32 cellular contexts compared by ENCODE assay signal in the genomic region with DNA sequence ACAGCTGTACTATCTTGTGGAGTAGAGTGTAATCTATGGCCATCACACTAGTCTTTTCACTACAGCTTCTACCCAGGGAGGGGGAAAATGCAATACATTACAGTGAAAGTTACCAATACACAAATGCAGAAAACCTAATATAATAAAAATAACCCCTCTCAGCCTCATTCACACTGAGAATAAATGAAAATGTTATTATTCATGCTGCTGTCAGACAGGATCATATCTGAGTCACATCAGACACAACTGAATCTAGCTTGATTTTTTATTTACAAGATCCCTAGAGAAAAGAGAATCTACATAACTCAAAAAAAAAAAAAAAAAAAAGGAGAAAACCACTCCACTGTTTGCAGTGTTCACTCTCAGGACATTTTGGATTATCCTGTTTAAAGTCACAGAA.
DNase-seq lines count a peak whose midpoint lies in the region; ATAC-seq, FAIRE-seq and TF ChIP-seq lines count a peak whose summit lies in the region.
"Had no signal": no experiment of that assay in that cellular context is flagged by ENCODE, and none has a peak within 500 bp of the region (broad histone marks: within the 10 kb centered on the region; RNA-seq: fewer than 3 reads in every experiment).

No MANE protein-coding gene starts in this region.

- H3K4me2 ChIP-seq in PC-3 (ENCODE audit: low read length) (no peak overlapping the region; the same call in 1 of the 2 replicates), MM.1S (ENCODE audit: low read depth, low read length) (no peak overlapping the region)
- H3K4me2 ChIP-seq: A549; BLaER1; BLaER1 treated with 17β-estradiol and CSF1 and Interleukin-3, amounts not matched to agents 10 nM and 100 nM had no signal

- no peak for TF ChIP-seq CTCF in PC-3 (conservative IDR thresholded peaks at IDR 0.05; ENCODE audit: low read depth, low read length)
- TF ChIP-seq CTCF in bronchial epithelial cell (IDR thresholded peaks at IDR 0.05; ENCODE audit: insufficient read depth, low read length, severe bottlenecking), result no peak
- no peak for TF ChIP-seq CTCF in foreskin keratinocyte (conservative IDR thresholded peaks at IDR 0.05)
- no peak for TF ChIP-seq CTCF in thyroid gland (IDR thresholded peaks at IDR 0.05)
- TF ChIP-seq CTCF in MM.1S (IDR thresholded peaks at IDR 0.05; ENCODE audit: low read length), result no peak

- intact Hi-C loops in PC-3 (cut with micrococcal nuclease) (no loop called here), thyroid gland (cut with DNase I) (no loop called here)

- H3K9me3 ChIP-seq in PC-3 (ENCODE audit: low read length) (no peaks in the 10 kb centered on the region), thyroid gland (no peaks in the 10 kb centered on the region), MM.1S (replicated peaks; ENCODE audit: insufficient read depth, low read length) (no peaks in the 10 kb centered on the region)
- H3K9me3 ChIP-seq: A549; BE2C; BLaER1; BLaER1 treated with 17β-estradiol and CSF1 and Interleukin-3, amounts not matched to agents 10 nM and 100 nM; Caco-2 had no signal

- CTCF ChIA-PET in PC-3 (lab: Charles Lee), result no interaction called here

- BruUV-seq in PC-3 (replicated peaks; lab: Mats Ljungman, UMichigan), result no TSS peak

- H3K27me3 ChIP-seq in PC-3 (ENCODE audit: low read length) (no peaks in the 10 kb centered on the region), bronchial epithelial cell (ENCODE audit: control insufficient read depth, insufficient read depth, low read length) (no peaks in the 10 kb centered on the region), foreskin keratinocyte (no peaks in the 10 kb centered on the region), thyroid gland (no peaks in the 10 kb centered on the region), MM.1S (replicated peaks; ENCODE audit: insufficient read depth, low read length) (no peaks in the 10 kb centered on the region)
- H3K27me3 ChIP-seq: BLaER1 had no signal

- H3K27ac ChIP-seq in PC-3 (ENCODE audit: low read length), result no peak overlapping the region
- no peak overlapping the region for H3K27ac ChIP-seq in foreskin keratinocyte
- H3K27ac ChIP-seq in thyroid gland, result no peak overlapping the region
- H3K27ac ChIP-seq in MM.1S (ENCODE audit: low read length), result no peak overlapping the region
- H3K27ac ChIP-seq: 22Rv1; A549; BLaER1; BLaER1 treated with 17β-estradiol and CSF1 and Interleukin-3, amounts not matched to agents 10 nM and 100 nM; C4-2B had no signal

- DNase-seq in PC-3 (peak; percentile 50), bronchial epithelial cell (ENCODE audit: low read depth) (peak; percentile 23), foreskin keratinocyte (no peak), thyroid gland (no peak), MM.1S (no peak), NCI-H526 (lab: John Stamatoyannopoulos, UW) (no peak)
- DNase-seq: 8988T; ACHN; AML-193; BE2C; C1 segment of cervical spinal cord; Caco-2; Calu3; CD4-positive, alpha-beta memory T cell; CD4-positive, alpha-beta T cell; CD4-positive, CD25-positive, alpha-beta regulatory T cell; CD8-positive, alpha-beta memory T cell; CD8-positive, alpha-beta T cell; COR-L47; DMS 273 treated with DMSO at 0.1 percent for 48 hours; DMS153; DMS53; DMS79; DMS79 treated with DMSO at 0.1 percent for 48 hours; DND-41; EL had no signal

- POLR2A ChIA-PET in PC-3 (lab: Charles Lee; ENCODE audit: unreplicated experiment), result interaction anchor here (0.5 kb wide), 1 partner anchor 10 kb away, joined by 4 read pairs; no protein-coding TSS in a partner anchor

- no peaks in the 10 kb centered on the region for H3K79me2 ChIP-seq in PC-3 (ENCODE audit: low read length)
- H3K79me2 ChIP-seq in MM.1S (ENCODE audit: low read length), result no peaks in the 10 kb centered on the region

- H3F3A ChIP-seq in PC-3 (ENCODE audit: low read length, unreplicated experiment) (no peaks in the 10 kb centered on the region), MM.1S (ENCODE audit: insufficient read depth, low read length) (no peaks in the 10 kb centered on the region)

- no peak overlapping the region for H3K4me3 ChIP-seq in PC-3 (ENCODE audit: low read length)
- no peak overlapping the region for H3K4me3 ChIP-seq in bronchial epithelial cell (ENCODE audit: low read depth, low read length)
- H3K4me3 ChIP-seq in thyroid gland (replicated peaks in 1 of 3), result no peak overlapping the region
- no peak overlapping the region for H3K4me3 ChIP-seq in MM.1S (ENCODE audit: low read length)
- H3K4me3 ChIP-seq: A549; BLaER1; BLaER1 treated with 17β-estradiol and CSF1 and Interleukin-3, amounts not matched to agents 10 nM and 100 nM had no signal

- no peaks in the 10 kb centered on the region for H3K9me2 ChIP-seq in PC-3 (replicated peaks; ENCODE audit: low read length)
- no peaks in the 10 kb centered on the region for H3K9me2 ChIP-seq in MM.1S (replicated peaks; ENCODE audit: insufficient read depth, low read length)

- FAIRE-seq in bronchial epithelial cell (lab: Jason Lieb, UNC), result no peak
- FAIRE-seq: A204.1, A549 had no signal

- H2AFZ ChIP-seq in PC-3 (ENCODE audit: low read length), result no peak overlapping the region
- H2AFZ ChIP-seq in MM.1S (ENCODE audit: low read length), result no peak overlapping the region

- no peaks in the 10 kb centered on the region for H4K20me1 ChIP-seq in PC-3 (ENCODE audit: low read length)
- no peaks in the 10 kb centered on the region for H4K20me1 ChIP-seq in MM.1S (ENCODE audit: insufficient read depth, low read length)
- H4K20me1 ChIP-seq: BLaER1; BLaER1 treated with 17β-estradiol and CSF1 and Interleukin-3, amounts not matched to agents 10 nM and 100 nM had no signal

- no peak overlapping the region for H3K9ac ChIP-seq in PC-3 (ENCODE audit: low read length)
- no peak overlapping the region for H3K9ac ChIP-seq in MM.1S (ENCODE audit: low read length)
- H3K9ac ChIP-seq: BLaER1; BLaER1 treated with 17β-estradiol and CSF1 and Interleukin-3, amounts not matched to agents 10 nM and 100 nM had no signal

- H3K4me1 ChIP-seq in PC-3 (ENCODE audit: insufficient read depth, low read length), result peaks cover 22% of the 10 kb centered on the region
- peaks cover 14% of the 10 kb centered on the region for H3K4me1 ChIP-seq in foreskin keratinocyte
- H3K4me1 ChIP-seq in thyroid gland, result no peaks in the 10 kb centered on the region
- no peaks in the 10 kb centered on the region for H3K4me1 ChIP-seq in MM.1S (ENCODE audit: low read length)
- H3K4me1 ChIP-seq: A549; BE2C; BLaER1; BLaER1 treated with 17β-estradiol and CSF1 and Interleukin-3, amounts not matched to agents 10 nM and 100 nM; Caco-2 had no signal

- TF ChIP-seq POLR2A in thyroid gland (IDR thresholded peaks at IDR 0.05), result no peak

- peak; percentile 74 for ATAC-seq in PC-3
- ATAC-seq in foreskin keratinocyte, result peak; percentile 37
- ATAC-seq: A549; CD8-positive, alpha-beta T cell had no signal

- H3K36me3 ChIP-seq in PC-3 (ENCODE audit: low read depth, low read length) (no peaks in the 10 kb centered on the region), bronchial epithelial cell (ENCODE audit: control insufficient read depth, insufficient read depth, low read length) (no peaks in the 10 kb centered on the region), thyroid gland (no peaks in the 10 kb centered on the region), MM.1S (replicated peaks; ENCODE audit: insufficient read depth, low read length) (no peaks in the 10 kb centered on the region)
- H3K36me3 ChIP-seq: BE2C; BLaER1; BLaER1 treated with 17β-estradiol and CSF1 and Interleukin-3, amounts not matched to agents 10 nM and 100 nM had no signal

Comparison
In these comparisons a context has a peak if more than half of its experiments do, and no peak if none do; other contexts are left out.
1. DNase-seq: peak in PC-3 (single experiment) and bronchial epithelial cell (single experiment); none in foreskin keratinocyte (0 of 2), thyroid gland (0 of 2), MM.1S (single experiment) and NCI-H526 (0 of 2).